In the genomic region with DNA sequence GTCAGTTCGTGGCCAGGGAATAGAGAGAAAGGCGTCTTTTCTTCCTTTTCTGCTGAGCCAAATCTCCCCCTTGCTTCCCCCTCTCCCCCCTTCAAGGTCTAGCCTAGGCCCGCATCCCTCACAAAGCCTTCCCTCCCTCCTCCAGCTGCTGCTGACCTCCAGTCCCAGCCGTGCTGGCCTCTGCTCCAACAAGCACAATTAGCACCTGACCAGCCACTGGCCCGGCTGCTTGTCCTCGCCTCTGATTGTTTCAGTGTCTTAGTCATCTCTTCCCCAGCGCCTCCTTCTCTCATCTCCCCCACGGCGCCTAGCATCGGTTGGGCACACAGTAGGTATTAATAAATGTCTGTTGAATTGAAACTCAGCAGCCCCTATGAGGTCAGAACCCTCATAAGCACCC, we compare ENCODE assay signal across 13 cellular contexts. TPM values are rescaled to one million over a fixed set of nuclear protein-coding genes. Genes with fewer than 3 reads are reported as not detected.
DNase-seq lines count a peak whose midpoint lies in the region; ATAC-seq and TF ChIP-seq lines count a peak whose summit lies in the region.
"Had no signal": no experiment of that assay in that cellular context is flagged by ENCODE, and none has a peak within 500 bp of the region (broad histone marks: within the 10 kb centered on the region; RNA-seq: fewer than 3 reads in every experiment).

No MANE protein-coding gene starts in this region.

- H3K27ac ChIP-seq in transverse colon = no peak overlapping the region

- H3K4me3 Mint-ChIP-seq in activated T-cell treated with anti-CD3 and anti-CD28 coated beads, Interleukin-2, amount 50 U/mL, for 72 hours = peak overlapping the region in 1 of 2 donors; percentile 9
- H3K4me3 Mint-ChIP-seq in activated T-helper 17 cell treated with anti-CD3 and anti-CD28 coated beads, Interleukin-2, amount 50 U/mL, for 72 hours = peak overlapping the region; percentile 52
- H3K4me3 Mint-ChIP-seq in type B pancreatic cell = peak overlapping the region; percentile 55
- H3K4me3 Mint-ChIP-seq: activated naive CD8-positive, alpha-beta T cell treated with anti-CD3 and anti-CD28 coated beads for 36 hours had no signal

- in situ Hi-C loops in transverse colon (cut with MboI; ENCODE audit: low pct_ligation_motif_present in 1 of 4, low pct_unique_long_range_greater_than_20kb in 1 of 4, low sequenced_read_pairs in 3 of 4) = no loop called here

- peaks cover 6% of the 10 kb centered on the region for H3K27me3 Mint-ChIP-seq in activated T-cell treated with anti-CD3 and anti-CD28 coated beads, Interleukin-2, amount 50 U/mL, for 72 hours (ENCODE audit: low read depth)
- no peaks in the 10 kb centered on the region for H3K27me3 Mint-ChIP-seq in activated T-helper 17 cell treated with anti-CD3 and anti-CD28 coated beads, Interleukin-2, amount 50 U/mL, for 72 hours
- peaks cover 4% of the 10 kb centered on the region for H3K27me3 Mint-ChIP-seq in type B pancreatic cell
- H3K27me3 Mint-ChIP-seq: activated naive CD8-positive, alpha-beta T cell treated with anti-CD3 and anti-CD28 coated beads for 36 hours had no signal

- TF ChIP-seq POLR2A in transverse colon (IDR thresholded peaks at IDR 0.05) = no peak

- TF ChIP-seq CTCF in type B pancreatic cell (conservative IDR thresholded peaks at IDR 0.05) (no peak), transverse colon (IDR thresholded peaks at IDR 0.05) (no peak)

- H3K4me1 Mint-ChIP-seq in activated T-cell treated with anti-CD3 and anti-CD28 coated beads, Interleukin-2, amount 50 U/mL, for 72 hours (ENCODE audit: low read depth) = peaks cover 42% of the 10 kb centered on the region
- peaks cover 29% of the 10 kb centered on the region for H3K4me1 Mint-ChIP-seq in activated T-helper 17 cell treated with anti-CD3 and anti-CD28 coated beads, Interleukin-2, amount 50 U/mL, for 72 hours
- peaks cover 7% of the 10 kb centered on the region for H3K4me1 Mint-ChIP-seq in type B pancreatic cell (ENCODE audit: unreplicated experiment)

- H3K36me3 ChIP-seq in transverse colon = no peaks in the 10 kb centered on the region

- 53% methylated on average over 10 of the region's 10 CpGs; no CpG with 5 or more reads in 1 of the 2 donors for WGBS in transverse colon (ENCODE audit: low coverage in 1 of 2), 2 donors

- no peak overlapping the region for H3K4me3 ChIP-seq in transverse colon

- no peak for TF ChIP-seq EP300 in transverse colon (IDR thresholded peaks at IDR 0.05; ENCODE audit: low read depth)

- peaks cover 0 to 1% of the 10 kb centered on the region in 2 donors for H3K36me3 Mint-ChIP-seq in activated T-cell treated with anti-CD3 and anti-CD28 coated beads, Interleukin-2, amount 50 U/mL, for 72 hours (ENCODE audit: insufficient read depth in 2 of 2)
- peaks cover 16% of the 10 kb centered on the region for H3K36me3 Mint-ChIP-seq in activated T-helper 17 cell treated with anti-CD3 and anti-CD28 coated beads, Interleukin-2, amount 50 U/mL, for 72 hours (ENCODE audit: low read depth)
- H3K36me3 Mint-ChIP-seq in type B pancreatic cell = peaks cover under 1% of the 10 kb centered on the region

- H3K9me3 Mint-ChIP-seq in activated T-cell treated with anti-CD3 and anti-CD28 coated beads, Interleukin-2, amount 50 U/mL, for 72 hours = no peaks in the 10 kb centered on the region
- H3K9me3 Mint-ChIP-seq in activated T-helper 17 cell treated with anti-CD3 and anti-CD28 coated beads, Interleukin-2, amount 50 U/mL, for 72 hours = no peaks in the 10 kb centered on the region
- H3K9me3 Mint-ChIP-seq in type B pancreatic cell = no peaks in the 10 kb centered on the region
- H3K9me3 Mint-ChIP-seq: activated naive CD8-positive, alpha-beta T cell treated with anti-CD3 and anti-CD28 coated beads for 36 hours had no signal

- H3K4me1 ChIP-seq in transverse colon = peaks cover 6 to 31% (median 8%) of the 10 kb centered on the region in 4 donors

- intact Hi-C loops in transverse colon (cut with DNase I; ENCODE audit: low total_unique reads) = no loop called here

- H3K27me3 ChIP-seq in transverse colon = no peaks in the 10 kb centered on the region

- no peak for DNase-seq in activated T-cell treated with anti-CD3 and anti-CD28 coated beads, Interleukin-2, amount 50 U/mL, for 72 hours
- DNase-seq in activated T-cell treated with anti-CD3 and anti-CD28 coated beads, Interleukin-2, amount 50 U/mL, for 48 hours = no peak
- DNase-seq in myocyte (ENCODE audit: low read depth) = peak; percentile 32
- no peak for DNase-seq in type B pancreatic cell (ENCODE audit: extremely low spot score, unreplicated experiment)
- DNase-seq in transverse colon = no peak
- no peak for DNase-seq in activated CD4-positive, alpha-beta T cell treated with anti-CD3 and anti-CD28 coated beads, Interleukin-2, amount 50 U/mL, for 48 hours
- DNase-seq: ACHN; activated naive CD8-positive, alpha-beta T cell treated with anti-CD3 and anti-CD28 coated beads for 36 hours; DMS79; NCI-H2107; T-helper 9 cell had no signal

- H3K9me3 ChIP-seq in transverse colon = no peaks in the 10 kb centered on the region

- H3K27ac Mint-ChIP-seq in activated T-cell treated with anti-CD3 and anti-CD28 coated beads, Interleukin-2, amount 50 U/mL, for 72 hours = peak overlapping the region; percentile 55
- peak overlapping the region; percentile 36 for H3K27ac Mint-ChIP-seq in activated T-helper 17 cell treated with anti-CD3 and anti-CD28 coated beads, Interleukin-2, amount 50 U/mL, for 72 hours
- H3K27ac Mint-ChIP-seq in type B pancreatic cell = peak overlapping the region; percentile 77
- H3K27ac Mint-ChIP-seq: activated naive CD8-positive, alpha-beta T cell treated with anti-CD3 and anti-CD28 coated beads for 36 hours had no signal

- no peak for ATAC-seq in activated T-cell treated with anti-CD3 and anti-CD28 coated beads, Interleukin-2, amount 50 U/mL, for 72 hours (replicated peaks in 1 of 2)
- ATAC-seq in activated T-helper 17 cell treated with anti-CD3 and anti-CD28 coated beads, Interleukin-2, amount 50 U/mL, for 72 hours (replicated peaks) = no peak
- ATAC-seq in HG03159 (IDR thresholded peaks at IDR 0.05; ENCODE audit: unreplicated experiment) = no peak

RNA-seq across cellular contexts. Expression of gene ELF4, which starts 4.2 kb away (rescaled TPM):
- 10 to 100 TPM; 37.9 to 41.0 TPM for total RNA-seq in activated T-cell treated with anti-CD3 and anti-CD28 coated beads, Interleukin-2, amount 50 U/mL, for 72 hours
- total RNA-seq in activated T-helper 17 cell treated with anti-CD3 and anti-CD28 coated beads, Interleukin-2, amount 50 U/mL, for 72 hours = 10 to 100 TPM; 23.5 to 25.6 TPM
- 7.6 and 9.2 TPM in 2 replicates for total RNA-seq in myocyte
- polyA plus RNA-seq in myocyte (2012) = 8.7 TPM
- total RNA-seq in type B pancreatic cell (ENCODE audit: low replicate concordance) = 7.8 and 20.6 TPM in 2 replicates
- total RNA-seq in transverse colon = 10 to 100 TPM; 20.1 to 56.1 (median 44.2) TPM

RNA-seq across cellular contexts. Expression of gene AIFM1, which starts 59.6 kb away (rescaled TPM):
- total RNA-seq in activated T-cell treated with anti-CD3 and anti-CD28 coated beads, Interleukin-2, amount 50 U/mL, for 72 hours = 10 to 100 TPM; 40.6 to 45.6 TPM
- total RNA-seq in activated T-helper 17 cell treated with anti-CD3 and anti-CD28 coated beads, Interleukin-2, amount 50 U/mL, for 72 hours = 10 to 100 TPM; 25.4 to 67.3 TPM
- 22.7 and 23.5 TPM in 2 replicates for total RNA-seq in myocyte
- polyA plus RNA-seq in myocyte (2012) = 26.7 TPM
- total RNA-seq in type B pancreatic cell (ENCODE audit: low replicate concordance) = 48.5 and 51.9 TPM in 2 replicates
- 10 to 100 TPM in 3 of 4 donors, 1 to 10 TPM in 1; 5.6 to 39.5 (median 28.1) TPM for total RNA-seq in transverse colon
